ENCODE assay signal across 25 cellular contexts in genomic region chr2:217033191-217033590, GRCh38.
"Had no signal": no experiment of that assay in that cellular context is flagged by ENCODE, and none has a peak within 500 bp of the region (broad histone marks: within the 10 kb centered on the region; RNA-seq: fewer than 3 reads in every experiment).

No MANE protein-coding gene starts in this region.

- H3K36me3 ChIP-seq: esophagus squamous epithelium, heart right ventricle, lower lobe of right lung, neural progenitor cell, prostate gland, right atrium auricular region, suprapubic skin, vagina had no signal

- ATAC-seq: effector memory CD8-positive, alpha-beta T cell; heart right ventricle; left ventricle myocardium superior; lower lobe of right lung; sciatic nerve; stimulated activated memory B cell treated with anti-CD40 and anti-IgM and Interleukin-4, amounts not matched to agents 10 μg/mL and 1 μg/mL and 100 μg/mL, for 72 hours had no signal

- H2AFZ ChIP-seq: neural progenitor cell had no signal

- H3K27me3 ChIP-seq: heart right ventricle, neural progenitor cell, right atrium auricular region, suprapubic skin, vagina had no signal

- H3K9me3 Mint-ChIP-seq: natural killer cell treated with Interleukin-12 subunit alpha and Interleukin-12 subunit beta and Interleukin-15 and Interleukin-18, amount 100 ng/mL, for 72 hours; neural progenitor cell; stimulated activated memory B cell treated with anti-CD40 and anti-IgM and Interleukin-4, amounts not matched to agents 10 μg/mL and 1 μg/mL and 100 μg/mL, for 72 hours; stimulated activated naive CD8-positive, alpha-beta T cell treated with anti-CD3 and anti-CD28 coated beads, Interleukin-15, Interleukin-2, amounts not matched to agents 100 ng/mL and 50 ng/mL, for 24 hours had no signal

- H3K4me1 Mint-ChIP-seq: naive B cell; stimulated activated memory B cell treated with anti-CD40 and anti-IgM and Interleukin-4, amounts not matched to agents 10 μg/mL and 1 μg/mL and 100 μg/mL, for 72 hours had no signal

- H3K36me3 Mint-ChIP-seq: naive B cell; natural killer cell treated with Interleukin-12 subunit alpha and Interleukin-12 subunit beta and Interleukin-15 and Interleukin-18, amount 100 ng/mL, for 72 hours; neural progenitor cell; stimulated activated memory B cell treated with anti-CD40 and anti-IgM and Interleukin-4, amounts not matched to agents 10 μg/mL and 1 μg/mL and 100 μg/mL, for 72 hours had no signal

- H3K4me2 ChIP-seq: neural progenitor cell had no signal

- H3K4me3 ChIP-seq: coronary artery, esophagus squamous epithelium, heart right ventricle, lower lobe of right lung, neural progenitor cell, prostate gland, right atrium auricular region, suprapubic skin, vagina had no signal

- H3K9ac ChIP-seq: neural progenitor cell had no signal

- H3K9me3 ChIP-seq: esophagus squamous epithelium, heart right ventricle, lower lobe of right lung, prostate gland, right atrium auricular region, suprapubic skin, vagina had no signal

- H3K4me1 ChIP-seq: lower lobe of right lung, neural progenitor cell, prostate gland had no signal

- DNase-seq: effector memory CD8-positive, alpha-beta T cell; erythroblast; esophagus squamous epithelium; foreskin melanocyte; glutamatergic neuron; heart right ventricle; hippocampal formation; kidney glomerular epithelial cell; left ventricle myocardium superior; lower lobe of right lung; naive B cell; nucleus accumbens; stimulated activated CD4-positive, alpha-beta T cell treated with anti-CD3 and anti-CD28 coated beads, Interleukin-2, amount 100 ng/mL, for 24 hours; stimulated activated CD4-positive, alpha-beta T cell treated with anti-CD3 and anti-CD28 coated beads, Interleukin-4, amount 100 ng/mL, for 4 hours; trophoblast cell had no signal

- H3K27ac ChIP-seq: coronary artery, esophagus squamous epithelium, heart right ventricle, lower lobe of right lung, neural progenitor cell, prostate gland, right atrium auricular region, suprapubic skin, vagina had no signal

- H3K4me3 Mint-ChIP-seq: effector memory CD8-positive, alpha-beta T cell; naive B cell; natural killer cell treated with Interleukin-12 subunit alpha and Interleukin-12 subunit beta and Interleukin-15 and Interleukin-18, amount 100 ng/mL, for 72 hours; neural progenitor cell; stimulated activated memory B cell treated with anti-CD40 and anti-IgM and Interleukin-4, amounts not matched to agents 10 μg/mL and 1 μg/mL and 100 μg/mL, for 72 hours; stimulated activated naive CD8-positive, alpha-beta T cell treated with anti-CD3 and anti-CD28 coated beads, Interleukin-15, Interleukin-2, amounts not matched to agents 100 ng/mL and 50 ng/mL, for 24 hours had no signal

- H3K27ac Mint-ChIP-seq: effector memory CD8-positive, alpha-beta T cell; naive B cell; natural killer cell treated with Interleukin-12 subunit alpha and Interleukin-12 subunit beta and Interleukin-15 and Interleukin-18, amount 100 ng/mL, for 72 hours; neural progenitor cell; stimulated activated memory B cell treated with anti-CD40 and anti-IgM and Interleukin-4, amounts not matched to agents 10 μg/mL and 1 μg/mL and 100 μg/mL, for 72 hours; stimulated activated naive CD8-positive, alpha-beta T cell treated with anti-CD3 and anti-CD28 coated beads, Interleukin-15, Interleukin-2, amounts not matched to agents 100 ng/mL and 50 ng/mL, for 24 hours had no signal
